Comparison of ENCODE assay signal across 12 cellular contexts in the genomic region with DNA sequence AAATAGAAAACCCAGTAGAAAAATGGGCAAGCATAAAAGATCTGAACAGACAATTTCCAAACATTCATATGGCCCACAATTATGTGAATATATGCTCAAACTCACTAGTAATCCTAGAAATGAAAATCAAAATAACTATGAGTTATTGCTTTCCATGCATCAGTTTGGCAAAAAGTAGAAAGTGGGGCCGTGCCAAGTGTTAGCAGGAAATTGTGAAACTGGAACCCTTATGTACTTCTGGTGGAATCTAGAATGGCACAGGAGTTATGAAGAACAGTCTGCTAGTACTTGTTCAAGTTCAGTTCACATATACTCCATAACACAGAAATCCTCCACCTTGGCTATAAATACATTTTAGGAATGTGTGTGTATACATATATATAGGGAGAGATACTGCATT.
"Had no signal": no experiment of that assay in that cellular context is flagged by ENCODE, and none has a peak within 500 bp of the region (broad histone marks: within the 10 kb centered on the region; RNA-seq: fewer than 3 reads in every experiment).

No MANE protein-coding gene starts in this region.

- H3K4me1 ChIP-seq: uterus had no signal

- H3K27ac ChIP-seq: VCaP had no signal

- H3K27ac Mint-ChIP-seq: activated CD4-positive, alpha-beta T cell treated with anti-CD3 and anti-CD28 coated beads for 36 hours; activated CD8-positive, alpha-beta T cell treated with anti-CD3 and anti-CD28 coated beads, Interleukin-2, amount 10 ng/mL, durations not matched to agents 7 days and 5 days; activated naive CD4-positive, alpha-beta T cell treated with anti-CD3 and anti-CD28 coated beads for 36 hours; stimulated activated naive CD8-positive, alpha-beta T cell treated with anti-CD3 and anti-CD28 coated beads, Interleukin-15, Interleukin-2, amounts not matched to agents 100 ng/mL and 50 ng/mL, for 24 hours had no signal

- H3K4me3 ChIP-seq: uterus had no signal

- ATAC-seq: activated CD4-positive, alpha-beta T cell treated with anti-CD3 and anti-CD28 coated beads for 36 hours; activated CD8-positive, alpha-beta T cell treated with anti-CD3 and anti-CD28 coated beads, Interleukin-2, amount 10 ng/mL, durations not matched to agents 7 days and 5 days had no signal

- H3K4me3 Mint-ChIP-seq: activated CD4-positive, alpha-beta T cell treated with anti-CD3 and anti-CD28 coated beads for 36 hours; activated CD8-positive, alpha-beta T cell treated with anti-CD3 and anti-CD28 coated beads, Interleukin-2, amount 10 ng/mL, durations not matched to agents 7 days and 5 days; activated naive CD4-positive, alpha-beta T cell treated with anti-CD3 and anti-CD28 coated beads for 36 hours; central memory CD8-positive, alpha-beta T cell; stimulated activated naive CD8-positive, alpha-beta T cell treated with anti-CD3 and anti-CD28 coated beads, Interleukin-15, Interleukin-2, amounts not matched to agents 100 ng/mL and 50 ng/mL, for 24 hours had no signal

- H3K9me3 ChIP-seq: uterus had no signal

- DNase-seq: activated CD4-positive, alpha-beta T cell treated with anti-CD3 and anti-CD28 coated beads for 36 hours; activated CD8-positive, alpha-beta T cell treated with anti-CD3 and anti-CD28 coated beads, Interleukin-2, amount 10 ng/mL, durations not matched to agents 7 days and 5 days; activated naive CD4-positive, alpha-beta T cell treated with anti-CD3 and anti-CD28 coated beads for 36 hours; dermis blood vessel endothelial cell; erythroblast; hippocampal formation; stimulated activated CD4-positive, alpha-beta T cell treated with anti-CD3 and anti-CD28 coated beads, Interleukin-4, amount 100 ng/mL, for 1 hour; T-helper 1 cell; uterus had no signal

- H3K27me3 ChIP-seq: uterus had no signal

- H3K4me1 Mint-ChIP-seq: central memory CD8-positive, alpha-beta T cell had no signal

- H3K36me3 ChIP-seq: uterus had no signal
